ENCODE assay signal across 8 cellular contexts in genomic region chrX:154436597-154437397, GRCh38. TPM values are rescaled to one million over a fixed set of nuclear protein-coding genes. Genes with fewer than 3 reads are reported as not detected.
DNase-seq lines count a peak whose midpoint lies in the region; ATAC-seq and TF ChIP-seq lines count a peak whose summit lies in the region.

Gene GDI1, plus strand, starts transcription at chrX:154437154. Its CDS starts 101 bp downstream, at chrX:154437255.

- H3K36me3 ChIP-seq in PC-9 (ENCODE audit: low read depth) (no peaks in the 10 kb centered on the region), neuron (ENCODE audit: insufficient read depth, low read length) (peaks cover 45% of the 10 kb centered on the region), uterus (no peaks in the 10 kb centered on the region)

- CTCF ChIA-PET in PC-9 (lab: Charles Lee): no interaction called here

- H3K4me2 ChIP-seq in PC-9: peak within 1 kb of the TSS; percentile 86

- no peaks in the 10 kb centered on the region for H4K20me1 ChIP-seq in PC-9 (ENCODE audit: insufficient read depth)

- H3K27ac ChIP-seq in PC-9: no peak within 1 kb of the TSS
- peak within 1 kb of the TSS; percentile 83 for H3K27ac ChIP-seq in foreskin keratinocyte
- H3K27ac ChIP-seq in uterus: peak within 1 kb of the TSS; percentile 89 to 96

- POLR2A ChIA-PET in PC-9 (lab: Charles Lee; ENCODE audit: unreplicated experiment): no interaction called here

- TF ChIP-seq CTCF in PC-9 (conservative IDR thresholded peaks at IDR 0.05) (no peak), foreskin keratinocyte (conservative IDR thresholded peaks at IDR 0.05) (no peak), uterus (IDR thresholded peaks at IDR 0.05) (no peak)

- peaks cover 7% of the 10 kb centered on the region; the same call in 1 of the 2 replicates for H3K4me1 ChIP-seq in PC-9 (replicated peaks; ENCODE audit: insufficient read depth)
- no peaks in the 10 kb centered on the region for H3K4me1 ChIP-seq in foreskin keratinocyte
- H3K4me1 ChIP-seq in neuron (ENCODE audit: insufficient read depth, low read length): peaks cover 10% of the 10 kb centered on the region
- H3K4me1 ChIP-seq in uterus: peaks cover 0 to 6% of the 10 kb centered on the region in 2 donors

- H2AFZ ChIP-seq in PC-9: peak within 1 kb of the TSS; percentile 70; the same call in 1 of the 2 replicates
- no peak within 1 kb of the TSS for H2AFZ ChIP-seq in neuron (ENCODE audit: low read depth, low read length)

- H3K27me3 ChIP-seq in PC-9 (ENCODE audit: insufficient read depth, low read depth) (no peaks in the 10 kb centered on the region), foreskin keratinocyte (no peaks in the 10 kb centered on the region), neuron (ENCODE audit: insufficient read depth, low read length) (no peaks in the 10 kb centered on the region), uterus (no peaks in the 10 kb centered on the region)

- no TSS peak for BruUV-seq in PC-9 (replicated peaks; lab: Mats Ljungman, UMichigan)

- ATAC-seq in HG02678 (IDR thresholded peaks at IDR 0.05; ENCODE audit: unreplicated experiment): peak; percentile 66
- peak; percentile 29 for ATAC-seq in foreskin keratinocyte
- no peak for ATAC-seq in HG02981 (IDR thresholded peaks at IDR 0.05; ENCODE audit: unreplicated experiment)

- TF ChIP-seq POLR2A in uterus (IDR thresholded peaks at IDR 0.05): peak in 1 of 2 donors; percentile 63

- H3F3A ChIP-seq in PC-9 (ENCODE audit: insufficient read depth, low read depth): peaks cover 1% of the 10 kb centered on the region; the same call in 1 of the 2 replicates

- no peaks in the 10 kb centered on the region for H3K9me2 ChIP-seq in PC-9 (ENCODE audit: insufficient read depth)

- H3K79me2 ChIP-seq in PC-9 (ENCODE audit: low read depth): peaks cover 15% of the 10 kb centered on the region

- H3K9me3 ChIP-seq in PC-9 (ENCODE audit: insufficient read depth, low read depth) (no peaks in the 10 kb centered on the region), neuron (ENCODE audit: low read length) (no peaks in the 10 kb centered on the region), uterus (no peaks in the 10 kb centered on the region)

- peak within 1 kb of the TSS; percentile 56; the same call in 1 of the 2 replicates for H3K4me3 ChIP-seq in PC-9
- peak within 1 kb of the TSS; percentile 55 for H3K4me3 ChIP-seq in neuron (ENCODE audit: low read length)
- H3K4me3 ChIP-seq in uterus: peak within 1 kb of the TSS; percentile 45 to 82

- peak; percentile 9 for DNase-seq in DMS153 treated with DMSO at 0.1 percent for 48 hours (lab: John Stamatoyannopoulos, UW; ENCODE audit: unreplicated experiment)
- peak in 1 of 2 experiments; percentile 61 for DNase-seq in PC-9
- DNase-seq in activated gamma-delta T cell treated with Interleukin-2 at 50 U/mL for 16 hours: peak; percentile 50
- no peak for DNase-seq in foreskin keratinocyte
- peak in 1 of 2 donors; percentile 56 for DNase-seq in uterus

- intact Hi-C loops in PC-9 (cut with micrococcal nuclease; ENCODE audit: unreplicated experiment) (no loop called here), uterus (cut with DNase I; ENCODE audit: low total_unique reads) (no loop called here)

RNA-seq across cellular contexts. Expression of gene GDI1, which starts in this region (rescaled TPM):
- total RNA-seq in PC-9 (2021): 116 and 123 TPM in 2 replicates
- 56.3 and 56.8 TPM in 2 replicates for total RNA-seq in foreskin keratinocyte
- 59.0 and 60.1 TPM in 2 replicates for polyA plus RNA-seq in foreskin keratinocyte
- 100 to 1,000 TPM in 3 of 4 donors, 10 to 100 TPM in 1; 100.0 to 175 (median 135) TPM for total RNA-seq in uterus

Comparison
In these comparisons a context has a peak if more than half of its experiments do, and no peak if none do; other contexts are left out.
1. DNase-seq: peak in DMS153 treated with DMSO at 0.1 percent for 48 hours (single experiment) and activated gamma-delta T cell treated with Interleukin-2 at 50 U/mL for 16 hours (single experiment); none in foreskin keratinocyte (0 of 2).
2. Peak in every context shown above with its lines, with median percentiles within 50 percentile points of each other: H3K4me3 ChIP-seq.